Comparison of ENCODE assay signal across 12 cellular contexts in the genomic region with DNA sequence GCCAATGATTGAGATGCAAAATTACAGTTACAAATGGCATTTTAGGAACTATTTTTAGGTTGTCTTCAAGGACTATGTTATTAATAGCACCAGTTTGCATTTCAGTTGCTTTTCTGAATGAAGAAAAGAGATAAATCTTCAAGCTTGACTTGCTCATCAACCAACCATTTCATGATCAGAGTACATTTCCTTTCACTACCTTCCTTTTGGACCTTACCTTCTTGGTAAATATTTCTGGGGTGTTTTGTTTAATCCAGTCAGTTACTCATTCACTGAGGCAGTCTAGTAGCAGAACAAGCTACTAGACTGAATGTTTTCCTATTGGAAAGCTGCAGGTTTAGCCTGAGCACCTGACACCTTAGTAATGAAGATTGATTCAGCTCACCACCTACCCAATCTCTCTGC. TPM values are rescaled to one million over a fixed set of nuclear protein-coding genes. Genes with fewer than 3 reads are reported as not detected.
DNase-seq lines count a peak whose midpoint lies in the region; ATAC-seq and TF ChIP-seq lines count a peak whose summit lies in the region.
"Had no signal": no experiment of that assay in that cellular context is flagged by ENCODE, and none has a peak within 500 bp of the region (broad histone marks: within the 10 kb centered on the region; RNA-seq: fewer than 3 reads in every experiment).

No MANE protein-coding gene starts in this region.

- TF ChIP-seq POLR2A in upper lobe of left lung (IDR thresholded peaks at IDR 0.05), result no peak

- H3K4me1 Mint-ChIP-seq in nephron progenitor cell, result no peaks in the 10 kb centered on the region

- no peak overlapping the region for H3K4me3 ChIP-seq in upper lobe of left lung
- H3K4me3 ChIP-seq: pancreas, SK-N-MC had no signal

- no peak for TF ChIP-seq CTCF in upper lobe of left lung (IDR thresholded peaks at IDR 0.05)
- TF ChIP-seq CTCF in nephron progenitor cell (IDR thresholded peaks at IDR 0.05), result no peak

- DNase-seq in left kidney (ENCODE audit: low read depth, low spot score), result peak; percentile 58
- DNase-seq in upper lobe of left lung, result no peak
- DNase-seq in nephron progenitor cell, result no peak
- no peak for DNase-seq in SHP77 (lab: John Stamatoyannopoulos, UW)
- DNase-seq in substantia nigra (lab: John Stamatoyannopoulos, UW), result no peak
- DNase-seq: NCI-H1105 treated with DMSO at 0.1 percent for 48 hours, pancreas had no signal

- H3K27me3 ChIP-seq in upper lobe of left lung, result no peaks in the 10 kb centered on the region
- H3K27me3 ChIP-seq: pancreas had no signal

- no peak for TF ChIP-seq EP300 in upper lobe of left lung (IDR thresholded peaks at IDR 0.05)

- H3K4me1 ChIP-seq in upper lobe of left lung, result no peaks in the 10 kb centered on the region
- H3K4me1 ChIP-seq: pancreas had no signal

- H3K27ac ChIP-seq in upper lobe of left lung (no peak overlapping the region), substantia nigra (ENCODE audit: low read depth, low read length, poor library complexity, severe bottlenecking) (no peak overlapping the region)
- H3K27ac ChIP-seq: pancreas, SK-N-MC had no signal

- H3K36me3 Mint-ChIP-seq in nephron progenitor cell (ENCODE audit: low read depth), result no peaks in the 10 kb centered on the region

- no peaks in the 10 kb centered on the region for H3K9me3 ChIP-seq in upper lobe of left lung
- H3K9me3 ChIP-seq: pancreas had no signal

- no peak overlapping the region for H3K27ac Mint-ChIP-seq in nephron progenitor cell
- H3K27ac Mint-ChIP-seq: activated CD4-positive, alpha-beta memory T cell treated with anti-CD3 and anti-CD28 coated beads for 36 hours had no signal

- no peak overlapping the region for H3K4me3 Mint-ChIP-seq in nephron progenitor cell
- H3K4me3 Mint-ChIP-seq: activated CD4-positive, alpha-beta memory T cell treated with anti-CD3 and anti-CD28 coated beads for 36 hours had no signal

- H3K9me3 Mint-ChIP-seq in nephron progenitor cell, result no peaks in the 10 kb centered on the region
- H3K9me3 Mint-ChIP-seq: activated CD4-positive, alpha-beta memory T cell treated with anti-CD3 and anti-CD28 coated beads for 36 hours had no signal

- H3K36me3 ChIP-seq in upper lobe of left lung, result no peaks in the 10 kb centered on the region
- H3K36me3 ChIP-seq: pancreas had no signal

- ATAC-seq in GM18511 (IDR thresholded peaks at IDR 0.05; ENCODE audit: unreplicated experiment) (peak; percentile 69), GM21737 (IDR thresholded peaks at IDR 0.05; ENCODE audit: unreplicated experiment) (peak; percentile 67), HG03460 (IDR thresholded peaks at IDR 0.05; ENCODE audit: unreplicated experiment) (peak; percentile 65), upper lobe of left lung (ENCODE audit: low FRiP score in 2 of 2) (no peak)
- ATAC-seq: pancreas had no signal

- H3K27me3 Mint-ChIP-seq in nephron progenitor cell (ENCODE audit: low read depth, poor library complexity), result peaks cover 22% of the 10 kb centered on the region
- H3K27me3 Mint-ChIP-seq: activated CD4-positive, alpha-beta memory T cell treated with anti-CD3 and anti-CD28 coated beads for 36 hours had no signal

RNA-seq across cellular contexts. Expression of gene SLC27A2, which starts 8.2 kb away (rescaled TPM):
- 10 to 100 TPM in 1 of 6 donors, 1 to 10 TPM in 4, under 1 TPM in 1; 0.66 to 18.2 (median 2.5) TPM for total RNA-seq in upper lobe of left lung

Comparison
In these comparisons a context has a peak if more than half of its experiments do, and no peak if none do; other contexts are left out.
1. ATAC-seq: peak in GM18511 (single experiment), GM21737 (single experiment) and HG03460 (single experiment); none in upper lobe of left lung (0 of 2).